Comparison of ENCODE assay signal across 34 cellular contexts in the genomic region with DNA sequence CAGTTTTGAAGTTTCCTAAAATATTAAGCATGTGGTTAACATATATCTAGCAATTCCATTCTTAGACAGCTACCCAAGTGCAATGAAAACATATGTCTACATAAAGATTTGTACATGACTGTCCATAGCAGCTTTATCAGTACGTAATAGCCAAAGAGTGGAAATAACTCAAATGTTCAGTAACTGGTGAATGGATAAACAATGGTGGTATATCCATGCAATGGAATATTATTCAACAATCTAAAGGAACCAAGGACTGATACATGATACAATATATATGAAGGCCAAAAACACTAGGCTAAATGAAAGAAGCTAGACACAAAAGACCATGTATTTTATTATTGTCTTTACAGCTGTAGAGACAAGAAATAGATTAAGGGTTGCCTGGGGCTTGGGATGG.
"Had no signal": no experiment of that assay in that cellular context is flagged by ENCODE, and none has a peak within 500 bp of the region (broad histone marks: within the 10 kb centered on the region; RNA-seq: fewer than 3 reads in every experiment).

No MANE protein-coding gene starts in this region.

- H3K27ac ChIP-seq: KMS-11 had no signal

- H3K27me3 ChIP-seq: MG63 had no signal

- H3K9ac ChIP-seq: KMS-11 had no signal

- H3K4me3 ChIP-seq: MG63 had no signal

- DNase-seq: Karpas-422, Kasumi-1, MG63, MM.1S, MV-4-11, NCI-H1048, NCI-H1092, NCI-H1092 treated with DMSO at 0.1 percent for 48 hours, NCI-H1105, NCI-H1105 treated with DMSO at 0.1 percent for 48 hours, NCI-H1417, NCI-H1417 treated with DMSO at 0.1 percent for 48 hours, NCI-H1436, NCI-H1436 treated with DMSO at 0.1 percent for 48 hours, NCI-H146, NCI-H1694, NCI-H1694 treated with DMSO at 0.1 percent for 48 hours, NCI-H187, NCI-H187 treated with DMSO at 0.1 percent for 48 hours, NCI-H1930, NCI-H2029, NCI-H2029 treated with DMSO at 0.1 percent for 48 hours, NCI-H2081, NCI-H2081 treated with DMSO at 0.1 percent for 48 hours, NCI-H2107, NCI-H2171, NCI-H2171 treated with DMSO at 0.1 percent for 48 hours, NCI-H2227 treated with DMSO at 0.1 percent for 48 hours, NCI-H226, NCI-H345, NCI-H446, NCI-H446 treated with DMSO at 0.1 percent for 48 hours, NCI-H510A had no signal

- H3K36me3 ChIP-seq: MG63 had no signal

- H3K9me3 ChIP-seq: MG63 had no signal

- H3K4me2 ChIP-seq: KMS-11 had no signal
